ENCODE assay signal across 30 cellular contexts in genomic region chr15:61992518-61992917, GRCh38.
"Had no signal": no experiment of that assay in that cellular context is flagged by ENCODE, and none has a peak within 500 bp of the region (broad histone marks: within the 10 kb centered on the region; RNA-seq: fewer than 3 reads in every experiment).

No MANE protein-coding gene starts in this region.

- H3K4me1 ChIP-seq: colonic mucosa, gastrocnemius medialis, heart left ventricle, left lung, parathyroid adenoma, right lobe of liver, suprapubic skin, transverse colon, upper lobe of right lung, uterus had no signal

- H3K9me3 ChIP-seq: colonic mucosa, gastrocnemius medialis, left lung, neutrophil, right lobe of liver, suprapubic skin, transverse colon, upper lobe of right lung, uterus had no signal

- H3K4me3 ChIP-seq: colonic mucosa, gastrocnemius medialis, heart left ventricle, hepatocyte, left lung, right lobe of liver, suprapubic skin, transverse colon, upper lobe of right lung, uterus had no signal

- ATAC-seq: esophagus mucosa; gastrocnemius medialis; heart left ventricle; left cardiac atrium; left lung; naive thymus-derived CD8-positive, alpha-beta T cell; right lobe of liver; stimulated activated naive CD8-positive, alpha-beta T cell treated with anti-CD3 and anti-CD28 coated beads, Interleukin-15, amount 100 ng/mL, for 72 hours; upper lobe of right lung had no signal

- H3K27ac Mint-ChIP-seq: dendritic cell treated with granulocyte-macrophage colony-stimulating factor and Interleukin-4, amounts not matched to agents 40 ng/mL and 50 ng/mL, for 4 days; endodermal cell; progenitor cell of endocrine pancreas; stimulated activated naive CD8-positive, alpha-beta T cell treated with anti-CD3 and anti-CD28 coated beads, Interleukin-15, amount 100 ng/mL, for 72 hours had no signal

- FAIRE-seq: islet of Langerhans, small intestine had no signal

- DNase-seq: colonic mucosa; effector CD8-positive, alpha-beta T cell; endodermal cell; foreskin fibroblast; gastrocnemius medialis; heart left ventricle; left cardiac atrium; left lung; mesendoderm; midbrain; naive thymus-derived CD8-positive, alpha-beta T cell; right lobe of liver; small intestine; stimulated activated CD4-positive, alpha-beta T cell treated with anti-CD3 and anti-CD28 coated beads, Interleukin-15, amount 100 ng/mL, for 24 hours; stimulated activated CD4-positive, alpha-beta T cell treated with anti-CD3 and anti-CD28 coated beads, Interleukin-2, amount 100 ng/mL, for 48 hours; stimulated activated naive CD4-positive, alpha-beta T cell; stimulated activated naive CD8-positive, alpha-beta T cell treated with anti-CD3 and anti-CD28 coated beads, Interleukin-15, amount 100 ng/mL, for 72 hours; transverse colon; upper lobe of right lung; uterus had no signal

- H3K9me3 Mint-ChIP-seq: dendritic cell treated with granulocyte-macrophage colony-stimulating factor and Interleukin-4, amounts not matched to agents 40 ng/mL and 50 ng/mL, for 4 days had no signal

- H3K36me3 ChIP-seq: colonic mucosa, uterus had no signal

- H3K27me3 Mint-ChIP-seq: dendritic cell treated with granulocyte-macrophage colony-stimulating factor and Interleukin-4, amounts not matched to agents 40 ng/mL and 50 ng/mL, for 4 days; naive thymus-derived CD8-positive, alpha-beta T cell; progenitor cell of endocrine pancreas; stimulated activated naive CD8-positive, alpha-beta T cell treated with anti-CD3 and anti-CD28 coated beads, Interleukin-15, amount 100 ng/mL, for 72 hours had no signal

- H3K4me3 Mint-ChIP-seq: dendritic cell treated with granulocyte-macrophage colony-stimulating factor and Interleukin-4, amounts not matched to agents 40 ng/mL and 50 ng/mL, for 4 days; endodermal cell; naive thymus-derived CD8-positive, alpha-beta T cell; neural crest cell; stimulated activated naive CD8-positive, alpha-beta T cell treated with anti-CD3 and anti-CD28 coated beads, Interleukin-15, amount 100 ng/mL, for 72 hours had no signal

- H3K27ac ChIP-seq: colonic mucosa, epithelial cell of prostate, gastrocnemius medialis, heart left ventricle, hepatocyte, left lung, neutrophil, parathyroid adenoma, right lobe of liver, suprapubic skin, transverse colon, upper lobe of right lung, uterus had no signal

- H3K27me3 ChIP-seq: colonic mucosa, gastrocnemius medialis, heart left ventricle, hepatocyte, left lung, neutrophil, right lobe of liver, suprapubic skin, transverse colon, upper lobe of right lung, uterus had no signal

- H3K4me1 Mint-ChIP-seq: endodermal cell, neural crest cell had no signal
